In the genomic region with DNA sequence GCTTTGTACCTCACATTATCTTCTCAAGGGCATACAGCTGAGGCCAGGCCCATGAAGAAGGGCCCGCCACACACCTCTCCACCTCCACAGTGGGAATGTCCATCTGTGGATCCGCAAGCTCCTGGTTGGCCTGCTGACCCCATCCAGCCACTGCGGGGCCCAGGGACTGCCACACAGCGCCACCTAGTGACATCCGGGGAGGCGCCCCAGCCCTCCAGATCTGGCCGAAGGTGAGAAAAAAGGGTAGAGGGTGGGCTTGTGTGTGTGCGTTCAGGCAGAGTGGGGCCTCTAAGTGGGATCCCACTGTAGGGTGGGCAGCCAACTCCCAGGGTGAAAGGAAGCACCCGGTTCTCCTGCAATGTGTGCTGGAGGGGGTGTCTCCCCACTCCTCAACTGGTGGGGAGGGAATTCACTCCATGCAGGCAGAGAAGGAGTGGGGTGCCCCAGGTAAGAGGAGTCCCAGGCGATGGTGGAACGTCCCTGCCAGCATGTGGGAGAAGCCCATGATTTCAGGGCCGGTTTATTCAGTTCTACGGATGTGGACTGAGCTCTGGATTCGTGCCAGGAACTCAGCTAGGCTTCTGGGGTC, we compare ENCODE assay signal across 8 cellular contexts.
DNase-seq lines count a peak whose midpoint lies in the region; ATAC-seq and TF ChIP-seq lines count a peak whose summit lies in the region.

No MANE protein-coding gene starts in this region.

- no peaks in the 10 kb centered on the region for H3K9me2 ChIP-seq in SK-N-SH

- no peaks in the 10 kb centered on the region for H3K27me3 ChIP-seq in SK-N-SH (ENCODE audit: insufficient read depth)
- no peaks in the 10 kb centered on the region for H3K27me3 ChIP-seq in osteoblast (ENCODE audit: insufficient read depth, low read length)

- no peak overlapping the region for H2AFZ ChIP-seq in SK-N-SH (ENCODE audit: low read depth)
- no peak overlapping the region for H2AFZ ChIP-seq in osteoblast (ENCODE audit: low read length)

- TF ChIP-seq CTCF in GM12872 (IDR thresholded peaks at IDR 0.05; ENCODE audit: insufficient read depth, low read depth, low read length): peak; percentile 67
- TF ChIP-seq CTCF in HFF-Myc (IDR thresholded peaks at IDR 0.05; ENCODE audit: low read depth, low read length, missing control alignments): peak; percentile 33
- peak; percentile 83 for TF ChIP-seq CTCF in SK-N-SH (IDR thresholded peaks at IDR 0.05)
- peak; percentile 93 for TF ChIP-seq CTCF in epithelial cell of esophagus (IDR thresholded peaks at IDR 0.05; ENCODE audit: insufficient read depth, low read depth, low read length, missing control alignments)
- TF ChIP-seq CTCF in osteoblast (IDR thresholded peaks at IDR 0.05; ENCODE audit: extremely low read depth, low read depth, low read length): peak; percentile 33

- peak; percentile 96 for TF ChIP-seq RAD21 in SK-N-SH (IDR thresholded peaks at IDR 0.05; ENCODE audit: low read length)

- no peak overlapping the region for H3K4me2 ChIP-seq in SK-N-SH
- no peak overlapping the region for H3K4me2 ChIP-seq in osteoblast (ENCODE audit: insufficient read depth, low read length)

- H3K4me3 ChIP-seq in HFF-Myc (replicated peaks; ENCODE audit: low read depth, low read length): no peak overlapping the region
- no peak overlapping the region for H3K4me3 ChIP-seq in SK-N-SH (ENCODE audit: low read depth in 2 of 2, low read length in 1 of 2)
- H3K4me3 ChIP-seq in epithelial cell of esophagus (ENCODE audit: low read length): no peak overlapping the region
- H3K4me3 ChIP-seq in osteoblast (ENCODE audit: insufficient read depth, low read length): no peak overlapping the region

- CTCF ChIA-PET in SK-N-SH (lab: Yijun Ruan, JAX): interaction anchor here (0.5 to 10.9 kb wide), 88 partner anchors 9 to 670 kb away, joined by 3 to 158 read pairs (median 5); a partner anchor contains a TSS

- H3K79me2 ChIP-seq in SK-N-SH (ENCODE audit: insufficient read depth) (no peaks in the 10 kb centered on the region), osteoblast (ENCODE audit: insufficient read depth, low read length) (no peaks in the 10 kb centered on the region)

- no peak overlapping the region for H3K9ac ChIP-seq in SK-N-SH

- WGBS in SK-N-SH (ENCODE audit: low lambda C conversion rate): 14% methylated on average over 12 of the region's 14 CpGs

- DNase-seq in HFF-Myc (ENCODE audit: extremely low read depth, low read depth): no peak
- peak; percentile 93 for DNase-seq in SK-N-SH
- peak; percentile 33 for DNase-seq in epithelial cell of esophagus (ENCODE audit: low read depth)
- DNase-seq in osteoblast (ENCODE audit: insufficient read length, low spot score, missing footprints): no peak
- no peak for DNase-seq in NOMO-1 treated with DMSO at 0.1 percent for 48 hours (lab: John Stamatoyannopoulos, UW; ENCODE audit: unreplicated experiment)
- no peak for DNase-seq in OCI-M2 (lab: John Stamatoyannopoulos, UW; ENCODE audit: unreplicated experiment)

- H3K9me3 ChIP-seq in SK-N-SH (no peaks in the 10 kb centered on the region), osteoblast (ENCODE audit: low read depth, low read length) (no peaks in the 10 kb centered on the region)

- H3K36me3 ChIP-seq in SK-N-SH (replicated peaks in 1 of 2; ENCODE audit: control insufficient read depth in 1 of 2, insufficient read depth in 2 of 2, low read length in 1 of 2) (no peaks in the 10 kb centered on the region), osteoblast (ENCODE audit: insufficient read depth, low read length) (no peaks in the 10 kb centered on the region)

- POLR2A ChIA-PET in SK-N-SH (lab: Yijun Ruan, JAX): interaction anchor here (0.6 to 3.7 kb wide), 5 partner anchors 90 to 260 kb away, joined by 3 to 19 read pairs (median 3); a partner anchor contains a TSS

- no peaks in the 10 kb centered on the region for H3F3A ChIP-seq in SK-N-SH (replicated peaks; ENCODE audit: insufficient read depth)

- H4K20me1 ChIP-seq in SK-N-SH (ENCODE audit: insufficient read depth) (no peaks in the 10 kb centered on the region), osteoblast (ENCODE audit: insufficient read depth, low read length) (no peaks in the 10 kb centered on the region)

- peaks cover 0 to 60% of the 10 kb centered on the region in 2 experiments; a peak in 1 of 4 replicates for H3K4me1 ChIP-seq in SK-N-SH (ENCODE audit: control insufficient read depth in 1 of 2, insufficient read depth in 2 of 2, low read depth in 1 of 2, low read length in 1 of 2)
- no peaks in the 10 kb centered on the region for H3K4me1 ChIP-seq in osteoblast (ENCODE audit: insufficient read depth, low read length)

- ATAC-seq in HG03521 (IDR thresholded peaks at IDR 0.05; ENCODE audit: unreplicated experiment): no peak

- 0 out of 4 replicates have a peak, but pooled peaks of 1 of the 2 experiments have one; percentile 11 for TF ChIP-seq EP300 in SK-N-SH (IDR thresholded peaks at IDR 0.05; ENCODE audit: borderline replicate concordance in 1 of 2, low read depth in 1 of 2, low read length in 1 of 2)

- H3K27ac ChIP-seq in SK-N-SH (ENCODE audit: low read depth in 2 of 2, low read length in 1 of 2) (peak overlapping the region in 1 of 2 experiments; percentile 54; a peak in 2 of 4 replicates), osteoblast (ENCODE audit: low read depth, low read length) (no peak overlapping the region)

TF ChIP-seq in SK-N-SH, 30 proteins besides CTCF, POLR2A, EP300 and RAD21 (continues in another document):
- TF ChIP-seq MEF2A (IDR thresholded peaks at IDR 0.05; ENCODE audit: borderline replicate concordance, low read depth) (no peak), EZH2phosphoT487 (IDR thresholded peaks at IDR 0.05; ENCODE audit: borderline replicate concordance, low read depth) (no peak), CHD2 (IDR thresholded peaks at IDR 0.05; ENCODE audit: low read length, partially characterized antibody) (peak; percentile 22), FOSL2 (IDR thresholded peaks at IDR 0.05; ENCODE audit: borderline replicate concordance, low read depth) (no peak), ELF1 (IDR thresholded peaks at IDR 0.05) (no peak), RFX5 (IDR thresholded peaks at IDR 0.05; ENCODE audit: low read length) (0 out of 2 replicates have a peak, but pooled peaks have one; percentile 36), YY1 (IDR thresholded peaks at IDR 0.05; ENCODE audit: low read depth) (no peak), TCF12 (IDR thresholded peaks at IDR 0.05) (no peak), NRF1 (IDR thresholded peaks at IDR 0.05; ENCODE audit: low read depth, low read length) (peak; percentile 17; the same call in 1 of the 2 replicates), FOXJ3 (CRISPR knock-in tag; IDR thresholded peaks at IDR 0.05) (no peak), TAF1 (IDR thresholded peaks at IDR 0.05; ENCODE audit: borderline replicate concordance, low read depth, low read length) (no peak), SMC3 (IDR thresholded peaks at IDR 0.05; ENCODE audit: low read depth, low read length) (peak; percentile 93)
- TF ChIP-seq, protein P1, sequence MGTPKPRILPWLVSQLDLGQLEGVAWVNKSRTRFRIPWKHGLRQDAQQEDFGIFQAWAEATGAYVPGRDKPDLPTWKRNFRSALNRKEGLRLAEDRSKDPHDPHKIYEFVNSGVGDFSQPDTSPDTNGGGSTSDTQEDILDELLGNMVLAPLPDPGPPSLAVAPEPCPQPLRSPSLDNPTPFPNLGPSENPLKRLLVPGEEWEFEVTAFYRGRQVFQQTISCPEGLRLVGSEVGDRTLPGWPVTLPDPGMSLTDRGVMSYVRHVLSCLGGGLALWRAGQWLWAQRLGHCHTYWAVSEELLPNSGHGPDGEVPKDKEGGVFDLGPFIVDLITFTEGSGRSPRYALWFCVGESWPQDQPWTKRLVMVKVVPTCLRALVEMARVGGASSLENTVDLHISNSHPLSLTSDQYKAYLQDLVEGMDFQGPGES (IDR thresholded peaks at IDR 0.05; ENCODE audit: low read depth, low read length): no peak
- TF ChIP-seq, protein P2, sequence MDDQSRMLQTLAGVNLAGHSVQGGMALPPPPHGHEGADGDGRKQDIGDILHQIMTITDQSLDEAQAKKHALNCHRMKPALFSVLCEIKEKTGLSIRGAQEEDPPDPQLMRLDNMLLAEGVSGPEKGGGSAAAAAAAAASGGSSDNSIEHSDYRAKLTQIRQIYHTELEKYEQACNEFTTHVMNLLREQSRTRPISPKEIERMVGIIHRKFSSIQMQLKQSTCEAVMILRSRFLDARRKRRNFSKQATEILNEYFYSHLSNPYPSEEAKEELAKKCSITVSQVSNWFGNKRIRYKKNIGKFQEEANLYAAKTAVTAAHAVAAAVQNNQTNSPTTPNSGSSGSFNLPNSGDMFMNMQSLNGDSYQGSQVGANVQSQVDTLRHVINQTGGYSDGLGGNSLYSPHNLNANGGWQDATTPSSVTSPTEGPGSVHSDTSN (IDR thresholded peaks at IDR 0.05): no peak
- TF ChIP-seq, protein P3, sequence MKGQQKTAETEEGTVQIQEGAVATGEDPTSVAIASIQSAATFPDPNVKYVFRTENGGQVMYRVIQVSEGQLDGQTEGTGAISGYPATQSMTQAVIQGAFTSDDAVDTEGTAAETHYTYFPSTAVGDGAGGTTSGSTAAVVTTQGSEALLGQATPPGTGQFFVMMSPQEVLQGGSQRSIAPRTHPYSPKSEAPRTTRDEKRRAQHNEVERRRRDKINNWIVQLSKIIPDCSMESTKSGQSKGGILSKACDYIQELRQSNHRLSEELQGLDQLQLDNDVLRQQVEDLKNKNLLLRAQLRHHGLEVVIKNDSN (IDR thresholded peaks at IDR 0.05; ENCODE audit: borderline replicate concordance, low read depth): no peak

Comparison
In these comparisons a context has a peak if more than half of its experiments do, and no peak if none do; other contexts are left out.
1. CTCF ChIP-seq: peak in every context shown above with its lines; median percentile 93 in epithelial cell of esophagus; 83 in SK-N-SH; 67 in GM12872; 33 in HFF-Myc; 33 in osteoblast.
2. DNase-seq: peak in SK-N-SH (single experiment) and epithelial cell of esophagus (single experiment); none in HFF-Myc (single experiment), osteoblast (single experiment), NOMO-1 treated with DMSO at 0.1 percent for 48 hours (single experiment) and OCI-M2 (single experiment).